In the genomic region with DNA sequence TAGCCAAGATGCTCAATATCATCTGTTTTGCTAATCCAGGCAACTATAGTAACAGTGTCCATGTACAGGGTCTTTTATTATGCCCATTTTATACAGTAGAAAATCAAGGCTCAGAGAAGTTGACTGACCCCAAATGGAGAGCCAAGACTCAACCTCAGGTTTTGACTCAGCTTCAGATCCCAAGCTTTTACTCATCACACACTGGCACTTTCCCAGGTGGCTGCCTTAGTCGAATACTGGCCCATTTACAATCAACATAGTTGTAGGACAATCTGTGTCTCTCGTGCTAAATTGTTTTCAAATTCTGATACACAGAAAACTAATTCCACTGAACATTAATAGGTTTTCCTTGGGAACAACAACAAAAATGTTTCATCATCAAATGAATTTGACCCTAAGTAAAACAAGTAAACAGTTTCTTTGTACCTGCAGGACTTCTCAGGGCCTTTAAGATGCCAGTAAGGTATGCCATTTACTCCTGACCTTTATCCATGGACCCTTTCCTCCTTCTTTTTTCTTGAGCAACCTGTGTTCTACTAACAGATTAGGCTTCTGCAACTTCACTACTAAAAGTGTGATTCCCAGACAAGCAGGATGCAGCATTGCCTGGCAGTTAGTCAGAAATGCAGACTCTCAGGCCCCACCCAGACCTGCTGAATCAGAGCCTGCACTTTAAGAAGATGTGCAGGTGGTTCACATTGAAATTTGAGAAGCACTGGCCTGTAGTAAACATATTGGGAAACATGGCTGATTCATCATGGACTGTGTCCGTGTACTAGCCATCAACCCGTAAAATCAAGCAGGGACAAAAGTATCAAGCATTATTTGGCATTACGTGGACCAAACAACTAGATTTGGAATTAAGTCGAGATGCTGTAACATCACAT, we compare ENCODE assay signal across 27 cellular contexts.
DNase-seq lines count a peak whose midpoint lies in the region; ATAC-seq, FAIRE-seq and TF ChIP-seq lines count a peak whose summit lies in the region.
"Had no signal": no experiment of that assay in that cellular context is flagged by ENCODE, and none has a peak within 500 bp of the region (broad histone marks: within the 10 kb centered on the region; RNA-seq: fewer than 3 reads in every experiment).

No MANE protein-coding gene starts in this region.

- intact Hi-C loops in K562 (cut with micrococcal nuclease) (no loop called here), Caco-2 (cut with micrococcal nuclease; ENCODE audit: unreplicated experiment) (no loop called here)

- H3K9me3 ChIP-seq in K562 (replicated peaks; ENCODE audit: control insufficient read depth, insufficient read depth, low read depth, low read length) (no peaks in the 10 kb centered on the region), Caco-2 (no peaks in the 10 kb centered on the region)
- H3K9me3 ChIP-seq: A549, BE2C, colonic mucosa, neutrophil had no signal

- 10% methylated on average over 6 of the region's 6 CpGs for WGBS in K562 (ENCODE audit: insufficient coverage, low coverage, missing lambda C conversion rate)

- BruUV-seq in K562 (replicated peaks; lab: Mats Ljungman, UMichigan), result no TSS peak
- BruUV-seq in Caco-2 (replicated peaks; lab: Mats Ljungman, UMichigan), result no TSS peak

- H3K27me3 ChIP-seq in K562 (ENCODE audit: control insufficient read depth in 2 of 2, insufficient read depth in 2 of 2, low read length in 2 of 2) (peaks cover 6 to 8% of the 10 kb centered on the region in 2 experiments; a peak in 4 of 5 replicates), Caco-2 (replicated peaks; ENCODE audit: control insufficient read depth, insufficient read depth, low read length) (no peaks in the 10 kb centered on the region)
- H3K27me3 ChIP-seq: BE2C, colonic mucosa had no signal

- TF ChIP-seq RAD21 in K562 (CRISPR knock-in tag; conservative IDR thresholded peaks at IDR 0.05 in 1 of 2, IDR thresholded peaks at IDR 0.05 in 1 of 2), result no peak

- H3K36me3 Mint-ChIP-seq in Caco-2 (ENCODE audit: insufficient read depth, unreplicated experiment), result no peaks in the 10 kb centered on the region
- H3K36me3 Mint-ChIP-seq: activated CD8-positive, alpha-beta memory T cell treated with anti-CD3 and anti-CD28 coated beads, Interleukin-2, amount 10 ng/mL, durations not matched to agents 7 days and 5 days; activated naive CD4-positive, alpha-beta T cell treated with anti-CD3 and anti-CD28 coated beads, Interleukin-2, amount 50 U/mL, for 72 hours; type B pancreatic cell had no signal

- H3K79me2 ChIP-seq in K562 (ENCODE audit: control insufficient read depth, insufficient read depth, low read length), result no peaks in the 10 kb centered on the region

- no peak for FAIRE-seq in K562 (lab: Jason Lieb, UNC)
- FAIRE-seq: A549 had no signal

- no peak overlapping the region for H3K27ac ChIP-seq in K562 (ENCODE audit: extremely low read depth, low read depth, low read length)
- H3K27ac ChIP-seq: A549, colonic mucosa, neutrophil had no signal

- POLR2A ChIA-PET in K562 (lab: Yijun Ruan, JAX), result no interaction called here
- POLR2A ChIA-PET in Caco-2 (lab: Charles Lee), result no interaction called here

- in situ Hi-C loops in K562 (cut with MboI), result no loop called here

- no peaks in the 10 kb centered on the region for H3K9me1 ChIP-seq in K562 (ENCODE audit: control insufficient read depth, insufficient read depth, low read length)

- DNase-seq in A172 (ENCODE audit: low spot score), result peak; percentile 30
- peak; percentile 83 for DNase-seq in HT1080 (ENCODE audit: low read depth)
- no peak for DNase-seq in K562 (ENCODE audit: extremely low read depth in 1 of 4, low spot score in 3 of 4)
- DNase-seq in fibroblast of the aortic adventitia (ENCODE audit: low read depth), result peak; percentile 2
- DNase-seq in Caco-2, result no peak
- DNase-seq in SKM-1 (lab: John Stamatoyannopoulos, UW; ENCODE audit: unreplicated experiment), result no peak
- no peak for DNase-seq in stimulated activated CD4-positive, alpha-beta T cell treated with anti-CD3 and anti-CD28 coated beads, Interleukin-2, amount 100 ng/mL, for 24 hours
- DNase-seq: activated CD4-positive, alpha-beta T cell treated with anti-CD3 and anti-CD28 coated beads for 48 hours; activated CD8-positive, alpha-beta memory T cell treated with anti-CD3 and anti-CD28 coated beads, Interleukin-2, amount 10 ng/mL, durations not matched to agents 7 days and 5 days; BE2C; colonic mucosa; COR-L47; foreskin melanocyte; HFFc6; hippocampal formation; islet precursor cell; Karpas-422; NCI-H1092 treated with DMSO at 0.1 percent for 48 hours; NCI-H2081 treated with DMSO at 0.1 percent for 48 hours; SHP77; T-helper 1 cell had no signal

- H3K9me3 Mint-ChIP-seq in Caco-2 (ENCODE audit: unreplicated experiment), result no peaks in the 10 kb centered on the region
- H3K9me3 Mint-ChIP-seq: activated naive CD4-positive, alpha-beta T cell treated with anti-CD3 and anti-CD28 coated beads, Interleukin-2, amount 50 U/mL, for 72 hours had no signal

- no peak for TF ChIP-seq POLR2A in K562 (conservative IDR thresholded peaks at IDR 0.05)

- no peak for ATAC-seq in K562
- ATAC-seq in HG03108 (IDR thresholded peaks at IDR 0.05; ENCODE audit: unreplicated experiment), result no peak
- ATAC-seq: A549; activated CD8-positive, alpha-beta memory T cell treated with anti-CD3 and anti-CD28 coated beads, Interleukin-2, amount 10 ng/mL, durations not matched to agents 7 days and 5 days; activated naive CD4-positive, alpha-beta T cell treated with anti-CD3 and anti-CD28 coated beads, Interleukin-2, amount 50 U/mL, for 72 hours had no signal

- CTCF ChIA-PET in K562 (lab: Yijun Ruan, JAX; ENCODE audit: low intra/inter-chr PET ratio) (no interaction called here), Caco-2 (lab: Charles Lee) (no interaction called here)

- H3K36me3 ChIP-seq in K562 (ENCODE audit: control insufficient read depth, insufficient read depth, low read length), result no peaks in the 10 kb centered on the region
- no peaks in the 10 kb centered on the region for H3K36me3 ChIP-seq in Caco-2 (ENCODE audit: control insufficient read depth, insufficient read depth, low read length)
- H3K36me3 ChIP-seq: BE2C, colonic mucosa, neutrophil had no signal

- no peak overlapping the region for H3K4me3 ChIP-seq in K562
- H3K4me3 ChIP-seq in fibroblast of the aortic adventitia (ENCODE audit: low read depth, low read length), result no peak overlapping the region
- no peak overlapping the region for H3K4me3 ChIP-seq in Caco-2 (ENCODE audit: low read depth, low read length)
- H3K4me3 ChIP-seq: A549, colonic mucosa, lung had no signal

- peaks cover 4% of the 10 kb centered on the region in 2 experiments; a peak in 3 of 5 replicates for H3K4me1 ChIP-seq in K562 (replicated peaks in 1 of 2; ENCODE audit: control insufficient read depth in 2 of 2, insufficient read depth in 2 of 2, low read length in 2 of 2)
- H3K4me1 ChIP-seq in Caco-2, result no peaks in the 10 kb centered on the region
- H3K4me1 ChIP-seq: A549, BE2C, colonic mucosa had no signal

- no peak overlapping the region for H3K9ac ChIP-seq in K562 (ENCODE audit: insufficient read depth in 1 of 2, low read depth in 2 of 2, low read length in 2 of 2)

- no peaks in the 10 kb centered on the region for H4K20me1 ChIP-seq in K562 (replicated peaks; ENCODE audit: control insufficient read depth, insufficient read depth, low read length)

- peaks cover 8% of the 10 kb centered on the region for H3K27me3 Mint-ChIP-seq in Caco-2 (ENCODE audit: insufficient read depth, unreplicated experiment)

- H3K4me1 Mint-ChIP-seq in Caco-2 (ENCODE audit: low read depth, unreplicated experiment), result no peaks in the 10 kb centered on the region
- H3K4me1 Mint-ChIP-seq: activated CD8-positive, alpha-beta memory T cell treated with anti-CD3 and anti-CD28 coated beads, Interleukin-2, amount 10 ng/mL, durations not matched to agents 7 days and 5 days had no signal

- no peak overlapping the region for H2AFZ ChIP-seq in K562 (ENCODE audit: low read depth, low read length)

- H3K4me3 Mint-ChIP-seq in Caco-2 (ENCODE audit: unreplicated experiment), result no peak overlapping the region
- H3K4me3 Mint-ChIP-seq: activated CD8-positive, alpha-beta memory T cell treated with anti-CD3 and anti-CD28 coated beads, Interleukin-2, amount 10 ng/mL, durations not matched to agents 7 days and 5 days; HFFc6; type B pancreatic cell had no signal

- TF ChIP-seq CTCF in K562 (IDR thresholded peaks at IDR 0.05 in 2 of 3, conservative IDR thresholded peaks at IDR 0.05 in 1 of 3; ENCODE audit: insufficient read depth in 2 of 3, low read depth in 1 of 3, low read length in 3 of 3), result no peak
- no peak for TF ChIP-seq CTCF in fibroblast of the aortic adventitia (IDR thresholded peaks at IDR 0.05; ENCODE audit: insufficient read depth, low read length)
- TF ChIP-seq CTCF in Caco-2 (IDR thresholded peaks at IDR 0.05; ENCODE audit: insufficient read depth in 1 of 2, low read depth in 1 of 2, low read length in 1 of 2, severe bottlenecking in 1 of 2, unreplicated experiment in 1 of 2), result no peak

- H3K4me2 ChIP-seq in K562 (ENCODE audit: insufficient read depth, low read length), result no peak overlapping the region
- H3K4me2 ChIP-seq: A549 had no signal

- no peak overlapping the region for H3K27ac Mint-ChIP-seq in Caco-2 (ENCODE audit: unreplicated experiment)
- H3K27ac Mint-ChIP-seq: activated CD8-positive, alpha-beta memory T cell treated with anti-CD3 and anti-CD28 coated beads, Interleukin-2, amount 10 ng/mL, durations not matched to agents 7 days and 5 days; activated naive CD4-positive, alpha-beta T cell treated with anti-CD3 and anti-CD28 coated beads, Interleukin-2, amount 50 U/mL, for 72 hours; HFFc6; type B pancreatic cell had no signal

- TF ChIP-seq EP300 in K562 (IDR thresholded peaks at IDR 0.05; ENCODE audit: low read length), result no peak

TF ChIP-seq in K562, 482 proteins besides CTCF, POLR2A, EP300 and RAD21 (continues in another document):
- TF ChIP-seq ZNF239 (CRISPR knock-in tag; IDR thresholded peaks at IDR 0.05) (peak; percentile 96), NR3C1 (CRISPR knock-in tag; IDR thresholded peaks at IDR 0.05) (no peak), TAF15 (IDR thresholded peaks at IDR 0.05; ENCODE audit: low read depth, low read length) (no peak), ZNF699 (CRISPR knock-in tag; IDR thresholded peaks at IDR 0.05; ENCODE audit: insufficient replicate concordance) (no peak), MCM7 (IDR thresholded peaks at IDR 0.05) (no peak)

Comparison
In these comparisons a context has a peak if more than half of its experiments do, and no peak if none do; other contexts are left out.
1. DNase-seq: peak in A172 (single experiment), HT1080 (single experiment) and fibroblast of the aortic adventitia (single experiment); none in K562 (0 of 4), Caco-2 (0 of 2), SKM-1 (single experiment) and stimulated activated CD4-positive, alpha-beta T cell treated with anti-CD3 and anti-CD28 coated beads, Interleukin-2, amount 100 ng/mL, for 24 hours (0 of 2).